In genomic region chr11:61733120-61733978, GRCh38 we compare ENCODE assay signal across 1 cellular context.
TF ChIP-seq lines count a peak whose summit lies in the region.

No MANE protein-coding gene starts in this region.

TF ChIP-seq in K562, 482 proteins besides CTCF, POLR2A, EP300 and RAD21 (continues in another document):
- TF ChIP-seq CREM (IDR thresholded peaks at IDR 0.05; ENCODE audit: low read depth) (peak; percentile 74), CREB1 (IDR thresholded peaks at IDR 0.05) (0 out of 2 replicates have a peak, but pooled peaks have one; percentile 12), CREB1 (CRISPR knock-in tag; IDR thresholded peaks at IDR 0.05) (no peak), TFAP4 (CRISPR knock-in tag; IDR thresholded peaks at IDR 0.05; ENCODE audit: borderline replicate concordance) (peak; percentile 99), E2F6 (IDR thresholded peaks at IDR 0.05; ENCODE audit: borderline replicate concordance in 1 of 2, extremely low read depth in 1 of 2, insufficient read depth in 1 of 2, insufficient read length in 1 of 2, low read depth in 1 of 2, low read length in 1 of 2, poor library complexity in 1 of 2, severe bottlenecking in 1 of 2) (no peak), HMGXB4 (CRISPR knock-in tag; IDR thresholded peaks at IDR 0.05) (peak; percentile 58; the same call in 1 of the 2 replicates), HDAC1 (IDR thresholded peaks at IDR 0.05) (peak in 1 of 2 experiments; percentile 46; a peak in 2 of 4 replicates), SRF (CRISPR knock-in tag; IDR thresholded peaks at IDR 0.05) (peak in 1 of 2 experiments; percentile 46; a peak in 1 of 4 replicates), BDP1 (IDR thresholded peaks at IDR 0.05; ENCODE audit: insufficient read depth, insufficient read length) (no peak), PBX2 (CRISPR knock-in tag; IDR thresholded peaks at IDR 0.05; ENCODE audit: low read depth) (no peak), PBX2 (tag; conservative IDR thresholded peaks at IDR 0.05; ENCODE audit: low read depth) (peak; percentile 70), TOE1 (IDR thresholded peaks at IDR 0.05; ENCODE audit: borderline replicate concordance) (peak; percentile 91), TOE1 (CRISPR knock-in tag; IDR thresholded peaks at IDR 0.05; ENCODE audit: borderline replicate concordance, low read depth) (no peak), FOXP1 (CRISPR knock-in tag; IDR thresholded peaks at IDR 0.05) (0 out of 2 replicates have a peak, but pooled peaks have one; percentile 26), USF2 (CRISPR knock-in tag; IDR thresholded peaks at IDR 0.05) (peak; percentile 99), PHF21A (IDR thresholded peaks at IDR 0.05; ENCODE audit: borderline replicate concordance, low read depth) (peak; percentile 93; the same call in 1 of the 2 replicates), CC2D1A (IDR thresholded peaks at IDR 0.05) (0 out of 2 replicates have a peak, but pooled peaks have one; percentile 42), MNT (conservative IDR thresholded peaks at IDR 0.05) (peak in 1 of 2 experiments; percentile 87; a peak in 3 of 4 replicates), CEBPG (CRISPR knock-in tag; IDR thresholded peaks at IDR 0.05) (peak; percentile 30; the same call in 1 of the 2 replicates), CEBPG (tag; conservative IDR thresholded peaks at IDR 0.05 in 1 of 2, IDR thresholded peaks at IDR 0.05 in 1 of 2) (no peak), PCBP2 (IDR thresholded peaks at IDR 0.05; ENCODE audit: low read depth, low read length, poor library complexity, severe bottlenecking) (no peak), CXXC5 (CRISPR knock-in tag; IDR thresholded peaks at IDR 0.05) (peak; percentile 39), MEIS2 (IDR thresholded peaks at IDR 0.05; ENCODE audit: partially characterized antibody) (peak; percentile 81), HNRNPLL (IDR thresholded peaks at IDR 0.05; ENCODE audit: low read depth, low read length, poor library complexity, severe bottlenecking) (peak; percentile 81), SMARCC2 (IDR thresholded peaks at IDR 0.05; ENCODE audit: low read depth) (no peak), DEAF1 (CRISPR knock-in tag; IDR thresholded peaks at IDR 0.05) (peak; percentile 79), ARID4B (CRISPR knock-in tag; IDR thresholded peaks at IDR 0.05) (peak; percentile 81), FIP1L1 (IDR thresholded peaks at IDR 0.05; ENCODE audit: low read depth, low read length, poor library complexity, severe bottlenecking) (no peak), TCF3 (CRISPR knock-in tag; IDR thresholded peaks at IDR 0.05) (0 out of 2 replicates have a peak, but pooled peaks have one; percentile 17), SAP30 (IDR thresholded peaks at IDR 0.05; ENCODE audit: borderline replicate concordance, insufficient read depth, low read depth, low read length, poor library complexity, severe bottlenecking) (peak; percentile 63), CTCFL (IDR thresholded peaks at IDR 0.05; ENCODE audit: borderline replicate concordance, insufficient read depth, low read depth, low read length, poor library complexity, severe bottlenecking) (peak; percentile 30), MTA3 (IDR thresholded peaks at IDR 0.05; ENCODE audit: borderline replicate concordance) (peak; percentile 63; the same call in 1 of the 2 replicates), CBX3 (IDR thresholded peaks at IDR 0.05; ENCODE audit: borderline replicate concordance in 1 of 2, low read length in 2 of 2) (no peak), MYC (IDR thresholded peaks at IDR 0.05; ENCODE audit: low read depth, low read length) (peak; percentile 57; the same call in 1 of the 2 replicates), MYC (CRISPR knock-in tag; IDR thresholded peaks at IDR 0.05; ENCODE audit: borderline replicate concordance, low read depth) (no peak), MAZ (CRISPR knock-in tag; conservative IDR thresholded peaks at IDR 0.05 in 1 of 2, IDR thresholded peaks at IDR 0.05 in 1 of 2) (peak; percentile 34 to 76; a peak in 2 of 4 replicates), KLF16 (IDR thresholded peaks at IDR 0.05) (0 out of 2 replicates have a peak, but pooled peaks have one; percentile 27), ZNF512 (tag; IDR thresholded peaks at IDR 0.05) (no peak), XRCC5 (IDR thresholded peaks at IDR 0.05; ENCODE audit: low read depth, low read length) (peak; percentile 82), JUN (IDR thresholded peaks at IDR 0.05; ENCODE audit: borderline replicate concordance, low read depth, low read length) (peak; percentile 44; the same call in 1 of the 2 replicates), JUN (CRISPR knock-in tag; IDR thresholded peaks at IDR 0.05; ENCODE audit: borderline replicate concordance) (no peak), SMAD1 (IDR thresholded peaks at IDR 0.05; ENCODE audit: low read depth, low read length, partially characterized antibody) (no peak)
